In the genomic region with DNA sequence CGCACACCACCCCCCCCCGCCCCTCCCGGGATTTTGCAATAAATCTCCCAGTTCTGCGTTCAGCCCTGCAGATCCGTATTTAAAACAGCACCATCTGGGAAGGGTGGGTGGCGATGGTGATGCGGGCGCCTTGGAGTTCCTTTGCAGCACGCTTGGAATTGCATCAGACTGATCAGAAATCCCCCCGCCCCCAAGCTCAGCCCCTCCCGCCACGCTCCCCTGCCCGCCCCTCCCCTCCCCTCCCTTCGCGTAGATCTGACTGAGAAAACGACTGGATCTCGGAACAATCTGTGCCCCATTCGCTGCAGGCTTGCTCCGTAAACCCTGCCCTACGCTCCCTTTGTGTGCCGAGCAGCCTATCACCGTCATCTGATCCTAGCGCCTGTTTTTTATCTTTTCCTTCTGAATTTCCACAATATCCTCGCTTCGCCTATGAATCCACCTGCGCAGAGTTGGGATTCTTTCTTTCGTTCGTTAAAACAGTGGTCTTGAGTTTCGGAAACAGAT, we compare ENCODE assay signal across 10 cellular contexts. TPM values are rescaled to one million over a fixed set of nuclear protein-coding genes. Genes with fewer than 3 reads are reported as not detected.
DNase-seq lines count a peak whose midpoint lies in the region; ATAC-seq and TF ChIP-seq lines count a peak whose summit lies in the region.
"Had no signal": no experiment of that assay in that cellular context is flagged by ENCODE, and none has a peak within 500 bp of the region (broad histone marks: within the 10 kb centered on the region; RNA-seq: fewer than 3 reads in every experiment).

No MANE protein-coding gene starts in this region.

- no peaks in the 10 kb centered on the region for H3K36me3 ChIP-seq in uterus
- H3K36me3 ChIP-seq in CD8-positive, alpha-beta T cell (ENCODE audit: insufficient read depth, low read length), result no peaks in the 10 kb centered on the region

- H3K27me3 ChIP-seq in uterus, result peaks cover 0 to 48% of the 10 kb centered on the region in 2 donors
- peaks cover 20% of the 10 kb centered on the region for H3K27me3 ChIP-seq in CD8-positive, alpha-beta T cell (ENCODE audit: insufficient read depth, low read length)

- no peak overlapping the region for H3K4me3 Mint-ChIP-seq in activated naive CD4-positive, alpha-beta T cell treated with anti-CD3 and anti-CD28 coated beads, Interleukin-2, amount 10 ng/mL, durations not matched to agents 7 days and 5 days
- H3K4me3 Mint-ChIP-seq in CD8-positive, alpha-beta T cell, result no peak overlapping the region

- no peak overlapping the region for H3K27ac Mint-ChIP-seq in activated naive CD4-positive, alpha-beta T cell treated with anti-CD3 and anti-CD28 coated beads, Interleukin-2, amount 10 ng/mL, durations not matched to agents 7 days and 5 days
- no peak overlapping the region for H3K27ac Mint-ChIP-seq in CD8-positive, alpha-beta T cell

- TF ChIP-seq POLR2A in uterus (IDR thresholded peaks at IDR 0.05), result no peak

- H3K4me1 ChIP-seq in uterus, result peaks cover 0 to 8% of the 10 kb centered on the region in 2 donors
- no peaks in the 10 kb centered on the region for H3K4me1 ChIP-seq in CD8-positive, alpha-beta T cell (ENCODE audit: insufficient read depth, low read length)

- H3K4me3 ChIP-seq in cardiac fibroblast (replicated peaks in 1 of 2; ENCODE audit: low read depth in 2 of 2, low read length in 2 of 2) (peak overlapping the region; percentile 60 to 65), uterus (peak overlapping the region; percentile 2 to 16)
- no peak overlapping the region for H3K4me3 ChIP-seq in CD8-positive, alpha-beta T cell (ENCODE audit: low read depth, low read length)
- H3K4me3 ChIP-seq: lung had no signal

- H3K27me3 Mint-ChIP-seq in activated naive CD4-positive, alpha-beta T cell treated with anti-CD3 and anti-CD28 coated beads, Interleukin-2, amount 10 ng/mL, durations not matched to agents 7 days and 5 days, result peaks cover 54% of the 10 kb centered on the region
- peaks cover 58% of the 10 kb centered on the region for H3K27me3 Mint-ChIP-seq in CD8-positive, alpha-beta T cell (ENCODE audit: low read depth)

- H3K9me3 Mint-ChIP-seq in activated naive CD4-positive, alpha-beta T cell treated with anti-CD3 and anti-CD28 coated beads, Interleukin-2, amount 10 ng/mL, durations not matched to agents 7 days and 5 days, result peaks cover 3% of the 10 kb centered on the region
- peaks cover 7% of the 10 kb centered on the region for H3K9me3 Mint-ChIP-seq in CD8-positive, alpha-beta T cell

- H3K9me3 ChIP-seq in uterus, result no peaks in the 10 kb centered on the region
- no peaks in the 10 kb centered on the region for H3K9me3 ChIP-seq in CD8-positive, alpha-beta T cell (ENCODE audit: low read length)

- no peak for TF ChIP-seq CTCF in cardiac fibroblast (IDR thresholded peaks at IDR 0.05; ENCODE audit: low read depth, low read length)
- TF ChIP-seq CTCF in uterus (IDR thresholded peaks at IDR 0.05), result no peak
- no peak for TF ChIP-seq CTCF in CD8-positive, alpha-beta T cell (IDR thresholded peaks at IDR 0.05)

- ATAC-seq in CD8-positive, alpha-beta T cell, result no peak

- H3K36me3 Mint-ChIP-seq in activated naive CD4-positive, alpha-beta T cell treated with anti-CD3 and anti-CD28 coated beads, Interleukin-2, amount 10 ng/mL, durations not matched to agents 7 days and 5 days, result peaks cover 3% of the 10 kb centered on the region
- no peaks in the 10 kb centered on the region for H3K36me3 Mint-ChIP-seq in CD8-positive, alpha-beta T cell

- POLR2A ChIA-PET in CD8-positive, alpha-beta T cell (lab: Charles Lee), result no interaction called here

- intact Hi-C loops in uterus (cut with DNase I; ENCODE audit: low total_unique reads), result no loop called here
- intact Hi-C loops in CD8-positive, alpha-beta T cell (cut with DNase I, micrococcal nuclease), result no loop called here

- DNase-seq in EL (peak; percentile 96), NCI-H2196 treated with DMSO at 0.1 percent for 48 hours (lab: John Stamatoyannopoulos, UW; ENCODE audit: unreplicated experiment) (peak; percentile 34), cardiac fibroblast (ENCODE audit: low read depth in 2 of 2) (peak; percentile 74 to 81), left kidney (ENCODE audit: low read depth, low spot score) (peak; percentile 82), uterus (no peak), OCI-M1 (lab: John Stamatoyannopoulos, UW) (no peak)
- DNase-seq in activated naive CD4-positive, alpha-beta T cell treated with anti-CD3 and anti-CD28 coated beads, Interleukin-2, amount 10 ng/mL, durations not matched to agents 7 days and 5 days, result no peak
- no peak for DNase-seq in CD8-positive, alpha-beta T cell

- H3K4me1 Mint-ChIP-seq in activated naive CD4-positive, alpha-beta T cell treated with anti-CD3 and anti-CD28 coated beads, Interleukin-2, amount 10 ng/mL, durations not matched to agents 7 days and 5 days, result no peaks in the 10 kb centered on the region
- peaks cover 15% of the 10 kb centered on the region for H3K4me1 Mint-ChIP-seq in CD8-positive, alpha-beta T cell (ENCODE audit: low read depth)

- CTCF ChIA-PET in activated naive CD4-positive, alpha-beta T cell treated with anti-CD3 and anti-CD28 coated beads, Interleukin-2, amount 10 ng/mL, durations not matched to agents 7 days and 5 days (lab: Charles Lee), result no interaction called here
- CTCF ChIA-PET in CD8-positive, alpha-beta T cell (lab: Charles Lee), result no interaction called here

- H3K27ac ChIP-seq in uterus, result no peak overlapping the region
- no peak overlapping the region for H3K27ac ChIP-seq in CD8-positive, alpha-beta T cell (ENCODE audit: low read depth, low read length)
- H3K27ac ChIP-seq: HL-60 had no signal

RNA-seq across cellular contexts. Expression of a gene that starts 18.1 kb away (rescaled TPM):
- under 1 TPM in 1 of 4 donors, not detected in 3; 0.83 TPM for total RNA-seq in uterus
- not detected for total RNA-seq in CD8-positive, alpha-beta T cell

Comparison
In these comparisons a context has a peak if more than half of its experiments do, and no peak if none do; other contexts are left out.
1. DNase-seq: peak in EL (single experiment), NCI-H2196 treated with DMSO at 0.1 percent for 48 hours (single experiment), cardiac fibroblast (2 of 2) and left kidney (single experiment); none in uterus (0 of 2), OCI-M1 (single experiment), activated naive CD4-positive, alpha-beta T cell treated with anti-CD3 and anti-CD28 coated beads, Interleukin-2, amount 10 ng/mL, durations not matched to agents 7 days and 5 days (single experiment) and CD8-positive, alpha-beta T cell (0 of 7).